22 cellular contexts compared by ENCODE assay signal in genomic region chr10:77770081-77770867, GRCh38.
"Had no signal": no experiment of that assay in that cellular context is flagged by ENCODE, and none has a peak within 500 bp of the region (broad histone marks: within the 10 kb centered on the region; RNA-seq: fewer than 3 reads in every experiment).

No MANE protein-coding gene starts in this region.

- H3K4me1 ChIP-seq: body of pancreas, heart left ventricle, upper lobe of right lung had no signal

- DNase-seq: activated CD4-positive, alpha-beta memory T cell treated with anti-CD3 and anti-CD28 coated beads for 36 hours; activated CD4-positive, alpha-beta T cell treated with anti-CD3 and anti-CD28 coated beads for 36 hours; activated naive CD4-positive, alpha-beta T cell treated with anti-CD3 and anti-CD28 coated beads for 36 hours; activated T-cell treated with anti-CD3 and anti-CD28 coated beads, Interleukin-2, amount 50 U/mL, for 4 hours; body of pancreas; central memory CD4-positive, alpha-beta T cell; dorsolateral prefrontal cortex; foreskin melanocyte; heart left ventricle; kidney; left ventricle myocardium superior; mucosa of descending colon; naive B cell; ovary; stimulated activated CD4-positive, alpha-beta T cell treated with anti-CD3 and anti-CD28 coated beads, Interleukin-4, amount 100 ng/mL, for 24 hours; upper lobe of right lung had no signal

- H3K4me3 Mint-ChIP-seq: activated CD4-positive, alpha-beta memory T cell treated with anti-CD3 and anti-CD28 coated beads for 36 hours; activated CD4-positive, alpha-beta T cell treated with anti-CD3 and anti-CD28 coated beads for 36 hours; activated naive CD4-positive, alpha-beta T cell treated with anti-CD3 and anti-CD28 coated beads for 36 hours; activated T-cell treated with anti-CD3 and anti-CD28 coated beads, Interleukin-2, amount 50 U/mL, for 4 hours; naive B cell; neural progenitor cell; stimulated activated effector memory CD8-positive, alpha-beta T cell treated with anti-CD3 and anti-CD28 coated beads, Interleukin-12 subunit alpha, Interleukin-12 subunit beta, amount 100 ng/mL, for 72 hours; T-helper 2 cell treated with Interferon-gamma antibody and Interleukin-4, amounts not matched to agents 5 μg/mL and 100 μg/mL, for 36 hours; WTC11 had no signal

- H3K36me3 ChIP-seq: heart left ventricle, neural progenitor cell, ovary, upper lobe of right lung had no signal

- H3K27ac ChIP-seq: body of pancreas, dorsolateral prefrontal cortex, epithelial cell of prostate, heart left ventricle, neural progenitor cell, ovary, upper lobe of right lung had no signal

- H3K27ac Mint-ChIP-seq: activated CD4-positive, alpha-beta memory T cell treated with anti-CD3 and anti-CD28 coated beads for 36 hours; activated CD4-positive, alpha-beta T cell treated with anti-CD3 and anti-CD28 coated beads for 36 hours; activated naive CD4-positive, alpha-beta T cell treated with anti-CD3 and anti-CD28 coated beads for 36 hours; stimulated activated effector memory CD8-positive, alpha-beta T cell treated with anti-CD3 and anti-CD28 coated beads, Interleukin-12 subunit alpha, Interleukin-12 subunit beta, amount 100 ng/mL, for 72 hours; T-helper 2 cell treated with Interferon-gamma antibody and Interleukin-4, amounts not matched to agents 5 μg/mL and 100 μg/mL, for 36 hours; WTC11 had no signal

- H3K9me3 Mint-ChIP-seq: activated CD4-positive, alpha-beta memory T cell treated with anti-CD3 and anti-CD28 coated beads for 36 hours; activated T-cell treated with anti-CD3 and anti-CD28 coated beads, Interleukin-2, amount 50 U/mL, for 4 hours; neural progenitor cell; stimulated activated effector memory CD8-positive, alpha-beta T cell treated with anti-CD3 and anti-CD28 coated beads, Interleukin-12 subunit alpha, Interleukin-12 subunit beta, amount 100 ng/mL, for 72 hours; T-helper 2 cell treated with Interferon-gamma antibody and Interleukin-4, amounts not matched to agents 5 μg/mL and 100 μg/mL, for 36 hours; WTC11 had no signal

- H3K9ac ChIP-seq: neural progenitor cell had no signal

- H3K4me2 ChIP-seq: neural progenitor cell had no signal

- H3K4me3 ChIP-seq: body of pancreas, dorsolateral prefrontal cortex, heart left ventricle, mucosa of descending colon, neural progenitor cell, ovary, upper lobe of right lung had no signal

- H3K36me3 Mint-ChIP-seq: activated CD4-positive, alpha-beta memory T cell treated with anti-CD3 and anti-CD28 coated beads for 36 hours; naive B cell; stimulated activated effector memory CD8-positive, alpha-beta T cell treated with anti-CD3 and anti-CD28 coated beads, Interleukin-12 subunit alpha, Interleukin-12 subunit beta, amount 100 ng/mL, for 72 hours; WTC11 had no signal

- H3K27me3 ChIP-seq: body of pancreas, dorsolateral prefrontal cortex, heart left ventricle, neural progenitor cell, ovary, upper lobe of right lung had no signal

- ATAC-seq: activated CD4-positive, alpha-beta T cell treated with anti-CD3 and anti-CD28 coated beads for 36 hours; activated T-cell treated with anti-CD3 and anti-CD28 coated beads, Interleukin-2, amount 50 U/mL, for 4 hours; body of pancreas; heart left ventricle; left ventricle myocardium superior; mucosa of descending colon; sciatic nerve; stimulated activated effector memory CD8-positive, alpha-beta T cell treated with anti-CD3 and anti-CD28 coated beads, Interleukin-12 subunit alpha, Interleukin-12 subunit beta, amount 100 ng/mL, for 72 hours; upper lobe of right lung; WTC11 had no signal

- H3K9me3 ChIP-seq: body of pancreas, heart left ventricle, mucosa of descending colon, ovary, upper lobe of right lung had no signal

- H3K4me1 Mint-ChIP-seq: activated CD4-positive, alpha-beta T cell treated with anti-CD3 and anti-CD28 coated beads for 36 hours; naive B cell; WTC11 had no signal

- H2AFZ ChIP-seq: neural progenitor cell had no signal
